24 cellular contexts compared by ENCODE assay signal in the genomic region with DNA sequence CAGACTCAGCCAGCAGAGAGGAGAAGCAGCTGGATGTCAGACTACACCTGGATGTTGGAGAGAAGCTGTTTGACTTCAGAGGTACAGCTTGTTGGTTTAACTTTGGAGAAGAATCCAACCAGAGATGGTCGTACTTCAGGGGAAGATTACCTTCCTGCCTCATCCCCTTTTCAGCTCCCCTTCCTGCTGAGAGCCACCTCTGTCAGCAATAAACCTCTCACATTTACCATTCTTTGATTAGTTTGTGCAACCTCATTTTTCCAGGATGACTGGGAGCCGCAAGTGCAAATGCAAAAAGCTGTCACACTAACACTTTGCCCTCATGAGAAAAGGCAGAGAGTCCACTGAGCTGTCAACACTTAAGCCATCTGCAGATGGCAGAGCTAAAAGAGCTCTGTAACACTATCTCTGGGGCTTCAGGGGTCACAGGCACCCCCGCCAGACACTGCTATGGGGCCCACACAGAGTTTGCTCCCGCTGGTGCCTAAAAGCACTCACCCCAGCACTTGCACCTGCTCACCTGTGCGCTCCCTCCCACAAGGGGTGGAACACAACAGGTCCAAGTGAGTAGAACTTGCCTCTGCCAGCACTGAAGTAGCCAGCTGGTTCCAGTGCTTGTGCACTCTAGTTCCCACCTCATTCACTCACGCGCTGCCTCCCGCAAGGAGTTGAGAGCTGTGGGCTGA.
"Had no signal": no experiment of that assay in that cellular context is flagged by ENCODE, and none has a peak within 500 bp of the region (broad histone marks: within the 10 kb centered on the region; RNA-seq: fewer than 3 reads in every experiment).

No MANE protein-coding gene starts in this region.

- H3K27ac ChIP-seq: hepatocyte, left ventricle myocardium inferior, neural progenitor cell, ovary, right atrium auricular region, right lobe of liver, skin epidermis, stomach, testis, thyroid gland, transverse colon, upper lobe of left lung had no signal

- H3K27me3 ChIP-seq: hepatocyte, neural progenitor cell, ovary, right atrium auricular region, right lobe of liver, stomach, testis, thyroid gland, transverse colon, upper lobe of left lung had no signal

- H3K9me3 ChIP-seq: ovary, right atrium auricular region, right lobe of liver, testis, thyroid gland, transverse colon, upper lobe of left lung had no signal

- H3K36me3 ChIP-seq: left ventricle myocardium inferior, neural progenitor cell, ovary, right atrium auricular region, right lobe of liver, stomach, thyroid gland, transverse colon, upper lobe of left lung had no signal

- H3K4me1 ChIP-seq: left ventricle myocardium inferior, neural progenitor cell, right atrium auricular region, right lobe of liver, stomach, testis, thyroid gland, transverse colon, upper lobe of left lung had no signal

- H3K79me2 ChIP-seq: hepatocyte had no signal

- ATAC-seq: natural killer cell; right lobe of liver; stimulated activated naive CD8-positive, alpha-beta T cell treated with anti-CD3 and anti-CD28 coated beads, Interleukin-15, Interleukin-2, amounts not matched to agents 100 U/mL and 50 U/mL, for 24 hours had no signal

- H3K9ac ChIP-seq: neural progenitor cell had no signal

- H2AFZ ChIP-seq: hepatocyte, neural progenitor cell had no signal

- H3K4me2 ChIP-seq: hepatocyte, neural progenitor cell had no signal

- DNase-seq: islet precursor cell; left ventricle myocardium inferior; mesendoderm; naive B cell; natural killer cell; nephron progenitor cell; ovary; right lobe of liver; stimulated activated CD4-positive, alpha-beta T cell treated with anti-CD3 and anti-CD28 coated beads, Interleukin-12 subunit alpha, Interleukin-12 subunit beta, amount 100 ng/mL, for 4 hours; stimulated activated CD4-positive, alpha-beta T cell treated with anti-CD3 and anti-CD28 coated beads, Interleukin-15, amount 100 ng/mL, for 24 hours; stimulated activated CD4-positive, alpha-beta T cell treated with anti-CD3 and anti-CD28 coated beads, Interleukin-2, amount 100 ng/mL, for 24 hours; stimulated activated CD4-positive, alpha-beta T cell treated with anti-CD3 and anti-CD28 coated beads, Interleukin-4, amount 100 ng/mL, for 1 hour; stimulated activated naive B cell treated with anti-CD40 and anti-IgM and Interleukin-4, amounts not matched to agents 10 μg/mL and 1 μg/mL and 100 μg/mL, for 72 hours; stimulated activated naive CD8-positive, alpha-beta T cell treated with anti-CD3 and anti-CD28 coated beads, Interleukin-15, Interleukin-2, amounts not matched to agents 100 U/mL and 50 U/mL, for 24 hours; stomach; testis; thyroid gland; transverse colon; upper lobe of left lung had no signal

- H3K4me3 ChIP-seq: hepatocyte, left ventricle myocardium inferior, lung, neural progenitor cell, ovary, right atrium auricular region, right lobe of liver, skin epidermis, stomach, testis, thyroid gland, transverse colon, upper lobe of left lung had no signal
